In genomic region chr11:67079065-67079464, GRCh38 we compare ENCODE assay signal across 22 cellular contexts. TPM values are rescaled to one million over a fixed set of nuclear protein-coding genes. Genes with fewer than 3 reads are reported as not detected.
DNase-seq lines count a peak whose midpoint lies in the region; ATAC-seq and TF ChIP-seq lines count a peak whose summit lies in the region.
"Had no signal": no experiment of that assay in that cellular context is flagged by ENCODE, and none has a peak within 500 bp of the region (broad histone marks: within the 10 kb centered on the region; RNA-seq: fewer than 3 reads in every experiment).

No MANE protein-coding gene starts in this region.

- H3K4me3 Mint-ChIP-seq in activated CD8-positive, alpha-beta T cell treated with anti-CD3 and anti-CD28 coated beads for 36 hours = no peak overlapping the region
- no peak overlapping the region for H3K4me3 Mint-ChIP-seq in activated CD8-positive, alpha-beta T cell treated with anti-CD3 and anti-CD28 coated beads, Interleukin-2, amount 10 ng/mL, durations not matched to agents 7 days and 5 days
- no peak overlapping the region for H3K4me3 Mint-ChIP-seq in stimulated activated naive B cell treated with anti-CD40 and anti-IgM and Interleukin-4, amounts not matched to agents 10 μg/mL and 1 μg/mL and 100 μg/mL, for 72 hours
- H3K4me3 Mint-ChIP-seq: activated B cell treated with CpG ODN at 0.5 μM for 24 hours, immature natural killer cell had no signal

- POLR2A ChIA-PET in activated CD8-positive, alpha-beta T cell treated with anti-CD3 and anti-CD28 coated beads for 36 hours (lab: Charles Lee) = no interaction called here
- POLR2A ChIA-PET in activated CD8-positive, alpha-beta T cell treated with anti-CD3 and anti-CD28 coated beads, Interleukin-2, amount 10 ng/mL, durations not matched to agents 7 days and 5 days (lab: Charles Lee) = no interaction called here
- POLR2A ChIA-PET in RWPE1 (lab: Yijun Ruan, JAX; ENCODE audit: low non-redundant PET) = no interaction called here

- CTCF ChIA-PET in activated CD8-positive, alpha-beta T cell treated with anti-CD3 and anti-CD28 coated beads for 36 hours (lab: Charles Lee) = interaction anchor here (0.8 to 1.4 kb wide), 3 partner anchors 31 to 93 kb away, joined by 3 to 4 read pairs (median 3); no protein-coding TSS in a partner anchor
- CTCF ChIA-PET in activated CD8-positive, alpha-beta T cell treated with anti-CD3 and anti-CD28 coated beads, Interleukin-2, amount 10 ng/mL, durations not matched to agents 7 days and 5 days (lab: Charles Lee) = interaction anchor here (2.7 kb wide), 1 partner anchor 94 kb away, joined by 18 read pairs; no protein-coding TSS in a partner anchor
- CTCF ChIA-PET in RWPE1 (lab: Yijun Ruan, JAX) = no interaction called here

- H3K4me1 Mint-ChIP-seq in activated CD8-positive, alpha-beta T cell treated with anti-CD3 and anti-CD28 coated beads for 36 hours (ENCODE audit: low read depth) = peaks cover 14% of the 10 kb centered on the region
- peaks cover 17% of the 10 kb centered on the region for H3K4me1 Mint-ChIP-seq in activated CD8-positive, alpha-beta T cell treated with anti-CD3 and anti-CD28 coated beads, Interleukin-2, amount 10 ng/mL, durations not matched to agents 7 days and 5 days (ENCODE audit: low read depth)
- peaks cover 16 to 40% of the 10 kb centered on the region in 2 donors for H3K4me1 Mint-ChIP-seq in stimulated activated naive B cell treated with anti-CD40 and anti-IgM and Interleukin-4, amounts not matched to agents 10 μg/mL and 1 μg/mL and 100 μg/mL, for 72 hours

- H3K4me3 ChIP-seq in esophagus (ENCODE audit: low read depth in 1 of 2, low read length in 2 of 2) = no peak overlapping the region
- H3K4me3 ChIP-seq: ascending aorta; BLaER1 treated with 17β-estradiol and CSF1 and Interleukin-3, amounts not matched to agents 10 nM and 100 nM; right atrium auricular region; SJCRH30; uterus had no signal

- H3K27me3 Mint-ChIP-seq in activated CD8-positive, alpha-beta T cell treated with anti-CD3 and anti-CD28 coated beads for 36 hours = peaks cover 5% of the 10 kb centered on the region
- peaks cover 8% of the 10 kb centered on the region for H3K27me3 Mint-ChIP-seq in activated CD8-positive, alpha-beta T cell treated with anti-CD3 and anti-CD28 coated beads, Interleukin-2, amount 10 ng/mL, durations not matched to agents 7 days and 5 days (ENCODE audit: low read depth)
- H3K27me3 Mint-ChIP-seq in stimulated activated naive B cell treated with anti-CD40 and anti-IgM and Interleukin-4, amounts not matched to agents 10 μg/mL and 1 μg/mL and 100 μg/mL, for 72 hours = peaks cover 21 to 36% of the 10 kb centered on the region in 2 donors

- no peak for TF ChIP-seq CTCF in activated CD8-positive, alpha-beta T cell treated with anti-CD3 and anti-CD28 coated beads for 36 hours (IDR thresholded peaks at IDR 0.05)
- TF ChIP-seq CTCF in RWPE1 (conservative IDR thresholded peaks at IDR 0.05; ENCODE audit: low read depth) = no peak

- peaks cover 0 to 2% of the 10 kb centered on the region in 2 donors for H3K36me3 ChIP-seq in esophagus (ENCODE audit: control insufficient read depth in 2 of 2, insufficient read depth in 2 of 2, low read length in 1 of 2)
- H3K36me3 ChIP-seq: ascending aorta; BLaER1 treated with 17β-estradiol and CSF1 and Interleukin-3, amounts not matched to agents 10 nM and 100 nM; right atrium auricular region; SJCRH30; uterus had no signal

- H3K27ac Mint-ChIP-seq in activated CD8-positive, alpha-beta T cell treated with anti-CD3 and anti-CD28 coated beads for 36 hours = no peak overlapping the region
- H3K27ac Mint-ChIP-seq in activated CD8-positive, alpha-beta T cell treated with anti-CD3 and anti-CD28 coated beads, Interleukin-2, amount 10 ng/mL, durations not matched to agents 7 days and 5 days = no peak overlapping the region
- peak overlapping the region; percentile 54 for H3K27ac Mint-ChIP-seq in stimulated activated naive B cell treated with anti-CD40 and anti-IgM and Interleukin-4, amounts not matched to agents 10 μg/mL and 1 μg/mL and 100 μg/mL, for 72 hours
- H3K27ac Mint-ChIP-seq: activated B cell treated with CpG ODN at 0.5 μM for 24 hours had no signal

- no peaks in the 10 kb centered on the region for H3K9me3 Mint-ChIP-seq in activated CD8-positive, alpha-beta T cell treated with anti-CD3 and anti-CD28 coated beads for 36 hours
- H3K9me3 Mint-ChIP-seq in activated CD8-positive, alpha-beta T cell treated with anti-CD3 and anti-CD28 coated beads, Interleukin-2, amount 10 ng/mL, durations not matched to agents 7 days and 5 days (ENCODE audit: insufficient read depth) = no peaks in the 10 kb centered on the region
- no peaks in the 10 kb centered on the region for H3K9me3 Mint-ChIP-seq in stimulated activated naive B cell treated with anti-CD40 and anti-IgM and Interleukin-4, amounts not matched to agents 10 μg/mL and 1 μg/mL and 100 μg/mL, for 72 hours
- H3K9me3 Mint-ChIP-seq: activated B cell treated with CpG ODN at 0.5 μM for 24 hours, immature natural killer cell had no signal

- H3K9me3 ChIP-seq in esophagus (ENCODE audit: control insufficient read depth in 2 of 2, insufficient read depth in 1 of 2, low read depth in 1 of 2, low read length in 1 of 2) = no peaks in the 10 kb centered on the region
- H3K9me3 ChIP-seq: ascending aorta; BLaER1 treated with 17β-estradiol and CSF1 and Interleukin-3, amounts not matched to agents 10 nM and 100 nM; right atrium auricular region; SJCRH30; uterus had no signal

- H3K4me1 ChIP-seq in esophagus (ENCODE audit: control insufficient read depth in 2 of 2, insufficient read depth in 2 of 2, low read length in 1 of 2) = peaks cover 4 to 19% of the 10 kb centered on the region in 2 donors
- H3K4me1 ChIP-seq: uterus had no signal

- ATAC-seq in activated CD8-positive, alpha-beta T cell treated with anti-CD3 and anti-CD28 coated beads for 36 hours = peak; percentile 38
- no peak for ATAC-seq in activated CD8-positive, alpha-beta T cell treated with anti-CD3 and anti-CD28 coated beads, Interleukin-2, amount 10 ng/mL, durations not matched to agents 7 days and 5 days
- peak; percentile 43 to 58 for ATAC-seq in stimulated activated naive B cell treated with anti-CD40 and anti-IgM and Interleukin-4, amounts not matched to agents 10 μg/mL and 1 μg/mL and 100 μg/mL, for 72 hours (replicated peaks)
- ATAC-seq: left ventricle myocardium superior had no signal

- H3K27me3 ChIP-seq in esophagus (ENCODE audit: control insufficient read depth in 1 of 2, insufficient read depth in 2 of 2, low read length in 2 of 2) = no peaks in the 10 kb centered on the region
- H3K27me3 ChIP-seq: ascending aorta; BLaER1 treated with 17β-estradiol and CSF1 and Interleukin-3, amounts not matched to agents 10 nM and 100 nM; right atrium auricular region; SJCRH30; uterus had no signal

- no peaks in the 10 kb centered on the region for H3K36me3 Mint-ChIP-seq in activated CD8-positive, alpha-beta T cell treated with anti-CD3 and anti-CD28 coated beads for 36 hours (ENCODE audit: low read depth)
- no peaks in the 10 kb centered on the region for H3K36me3 Mint-ChIP-seq in activated CD8-positive, alpha-beta T cell treated with anti-CD3 and anti-CD28 coated beads, Interleukin-2, amount 10 ng/mL, durations not matched to agents 7 days and 5 days (ENCODE audit: low read depth)
- no peaks in the 10 kb centered on the region for H3K36me3 Mint-ChIP-seq in stimulated activated naive B cell treated with anti-CD40 and anti-IgM and Interleukin-4, amounts not matched to agents 10 μg/mL and 1 μg/mL and 100 μg/mL, for 72 hours
- H3K36me3 Mint-ChIP-seq: immature natural killer cell had no signal

- intact Hi-C loops in activated CD8-positive, alpha-beta T cell treated with anti-CD3 and anti-CD28 coated beads for 36 hours (cut with micrococcal nuclease) = no loop called here

- 81 to 85% methylated on average over 3 of the region's 3 CpGs for WGBS in esophagus, 2 donors

- peak overlapping the region; percentile 100 for H3K27ac ChIP-seq in RWPE1
- peak overlapping the region; percentile 93 to 94 for H3K27ac ChIP-seq in esophagus (ENCODE audit: low read depth in 2 of 2, low read length in 1 of 2)
- H3K27ac ChIP-seq: ascending aorta, right atrium auricular region, SJCRH30, uterus had no signal

- DNase-seq in activated CD8-positive, alpha-beta T cell treated with anti-CD3 and anti-CD28 coated beads for 36 hours = no peak
- no peak for DNase-seq in activated CD8-positive, alpha-beta T cell treated with anti-CD3 and anti-CD28 coated beads, Interleukin-2, amount 10 ng/mL, durations not matched to agents 7 days and 5 days
- DNase-seq in RWPE1 (ENCODE audit: low spot score) (no peak), amygdala (lab: John Stamatoyannopoulos, UW) (no peak)
- no peak for DNase-seq in stimulated activated naive B cell treated with anti-CD40 and anti-IgM and Interleukin-4, amounts not matched to agents 10 μg/mL and 1 μg/mL and 100 μg/mL, for 72 hours
- no peak for DNase-seq in stimulated activated CD4-positive, alpha-beta T cell treated with anti-CD3 and anti-CD28 coated beads, Interleukin-12 subunit alpha, Interleukin-12 subunit beta, amount 100 ng/mL, for 4 hours
- no peak for DNase-seq in activated CD8-positive, alpha-beta memory T cell treated with anti-CD3 and anti-CD28 coated beads, Interleukin-2, amount 50 U/mL, for 48 hours
- DNase-seq: activated B cell treated with CpG ODN at 0.5 μM for 24 hours; activated naive CD4-positive, alpha-beta T cell treated with Interleukin-2 at 50 U/mL for 16 hours; effector memory CD4-positive, alpha-beta T cell; head of caudate nucleus; immature natural killer cell; left ventricle myocardium superior; NCI-H1436; nucleus accumbens; SJCRH30; T-helper 2 cell; uterus had no signal

RNA-seq across cellular contexts. Expression of gene RHOD, which starts 22.4 kb away (rescaled TPM):
- under 1 TPM in 1 of 2 experiments, not detected in 1; 0.56 TPM for total RNA-seq in activated CD8-positive, alpha-beta T cell treated with anti-CD3 and anti-CD28 coated beads for 36 hours
- not detected for total RNA-seq in activated CD8-positive, alpha-beta T cell treated with anti-CD3 and anti-CD28 coated beads, Interleukin-2, amount 10 ng/mL, durations not matched to agents 7 days and 5 days
- polyA plus RNA-seq in esophagus = 100 to 1,000 TPM; 194 to 213 TPM
- total RNA-seq: activated B cell treated with CpG ODN at 0.5 μM for 24 hours, SJCRH30 had no signal
- polyA plus RNA-seq: immature natural killer cell had no signal

RNA-seq across cellular contexts. Expression of gene KDM2A, which starts 40.0 kb away (rescaled TPM):
- total RNA-seq in activated CD8-positive, alpha-beta T cell treated with anti-CD3 and anti-CD28 coated beads for 36 hours = 10 to 100 TPM; 79.6 to 88.1 TPM
- 10 to 100 TPM; 90.3 to 93.1 TPM for total RNA-seq in activated CD8-positive, alpha-beta T cell treated with anti-CD3 and anti-CD28 coated beads, Interleukin-2, amount 10 ng/mL, durations not matched to agents 7 days and 5 days
- 10 to 100 TPM; 36.8 to 54.9 TPM for polyA plus RNA-seq in esophagus

RNA-seq across cellular contexts. Expression of gene SYT12, which starts 56.1 kb away (rescaled TPM):
- total RNA-seq in activated CD8-positive, alpha-beta T cell treated with anti-CD3 and anti-CD28 coated beads for 36 hours = not detected
- total RNA-seq in activated CD8-positive, alpha-beta T cell treated with anti-CD3 and anti-CD28 coated beads, Interleukin-2, amount 10 ng/mL, durations not matched to agents 7 days and 5 days = not detected
- polyA plus RNA-seq in esophagus = under 1 TPM; 0.53 TPM
- total RNA-seq: activated B cell treated with CpG ODN at 0.5 μM for 24 hours had no signal
- polyA plus RNA-seq: immature natural killer cell had no signal
